In the genomic region with DNA sequence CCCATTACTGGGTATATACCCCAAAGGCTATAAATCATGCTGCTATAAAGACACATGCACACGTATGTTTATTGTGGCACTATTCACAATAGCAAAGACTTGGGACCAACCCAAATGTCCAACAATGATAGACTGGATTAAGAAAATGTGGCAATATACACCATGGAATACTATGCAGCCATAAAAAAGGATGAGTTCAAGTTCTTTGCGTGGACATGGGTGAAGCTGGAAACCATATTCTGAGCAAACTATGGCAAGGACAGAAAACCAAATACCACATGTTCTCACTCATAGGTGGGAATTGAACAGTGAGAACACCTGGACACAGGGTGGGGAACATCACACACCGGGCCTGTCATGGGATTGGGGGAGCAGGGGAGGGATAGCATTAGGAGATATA, we compare ENCODE assay signal across 12 cellular contexts. TPM values are rescaled to one million over a fixed set of nuclear protein-coding genes. Genes with fewer than 3 reads are reported as not detected.
"Had no signal": no experiment of that assay in that cellular context is flagged by ENCODE, and none has a peak within 500 bp of the region (broad histone marks: within the 10 kb centered on the region; RNA-seq: fewer than 3 reads in every experiment).

No MANE protein-coding gene starts in this region.

RNA-seq across cellular contexts. Expression of a gene that starts 54.4 kb away (rescaled TPM):
- total RNA-seq: OCI-LY7, PC-3, PC-9, Peyer's patch, Right ventricle myocardium inferior, Right ventricle myocardium superior, RPMI7951, SJCRH30, SJSA1, SK-MEL-5, T-cell had no signal
- polyA plus RNA-seq: SK-N-SH had no signal
